In the genomic region with DNA sequence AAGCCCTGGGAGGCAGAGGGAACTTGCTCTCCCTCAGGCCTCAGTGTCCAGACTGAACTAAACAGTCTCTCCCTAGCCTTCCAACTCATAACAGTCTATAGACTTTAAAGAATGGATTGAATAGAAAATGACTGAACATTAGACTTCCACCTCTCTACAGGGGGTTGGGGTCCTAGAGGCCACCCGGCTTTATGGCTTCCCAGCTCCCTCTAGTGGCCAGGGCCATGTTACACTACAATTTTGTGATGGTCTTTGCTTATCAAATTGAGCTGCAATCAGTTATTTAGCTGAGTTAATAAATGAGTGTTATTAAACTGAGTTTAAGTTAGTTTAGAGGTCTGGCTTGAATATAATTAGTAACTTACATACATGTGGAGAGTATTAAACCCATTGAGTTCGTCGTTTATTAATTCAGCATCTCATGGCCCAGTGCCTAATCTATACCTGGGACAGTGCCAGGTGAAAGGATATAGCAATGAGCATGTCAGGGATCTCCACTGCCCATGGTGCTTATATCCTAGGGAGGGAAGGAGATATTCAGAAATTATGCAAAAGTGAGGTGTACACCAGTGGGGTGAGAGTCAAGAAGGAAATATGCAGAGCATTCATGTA, we compare ENCODE assay signal across 8 cellular contexts.
DNase-seq lines count a peak whose midpoint lies in the region; ATAC-seq and TF ChIP-seq lines count a peak whose summit lies in the region.

No MANE protein-coding gene starts in this region.

- H3K27ac ChIP-seq in DND-41 (ENCODE audit: low read length), result no peak overlapping the region
- H3K27ac ChIP-seq in heart right ventricle, result no peak overlapping the region

- no peaks in the 10 kb centered on the region for H3K4me1 Mint-ChIP-seq in activated T-cell treated with anti-CD3 and anti-CD28 coated beads, Interleukin-2, amount 50 U/mL, for 72 hours (ENCODE audit: low read depth)

- H3K9me3 ChIP-seq in DND-41 (ENCODE audit: insufficient read depth, low read length, severe bottlenecking), result no peaks in the 10 kb centered on the region
- H3K9me3 ChIP-seq in heart right ventricle, result no peaks in the 10 kb centered on the region

- H3K4me1 ChIP-seq in DND-41 (ENCODE audit: insufficient read depth, low read length) (no peaks in the 10 kb centered on the region), heart right ventricle (peaks cover 0 to 9% (median 0%) of the 10 kb centered on the region in 9 donors)

- no peak overlapping the region for H3K9ac ChIP-seq in DND-41 (ENCODE audit: low read depth, low read length)

- H3K79me2 ChIP-seq in DND-41 (ENCODE audit: insufficient read depth, low read length), result no peaks in the 10 kb centered on the region

- ATAC-seq in DND-41 (ENCODE audit: insufficient read depth, low read depth) (peak; percentile 57; the same call in 2 of the 3 replicates), heart right ventricle (peak in 4 of 8 donors; percentile 38 to 53 (median 46))
- peak; percentile 44 to 60 for ATAC-seq in activated T-cell treated with anti-CD3 and anti-CD28 coated beads, Interleukin-2, amount 50 U/mL, for 72 hours (replicated peaks in 1 of 2)

- H3K27ac Mint-ChIP-seq in activated T-cell treated with anti-CD3 and anti-CD28 coated beads, Interleukin-2, amount 50 U/mL, for 72 hours, result no peak overlapping the region

- peak; percentile 26 for DNase-seq in DND-41
- peak; percentile 77 for DNase-seq in H7
- peak; percentile 44 for DNase-seq in NOMO-1 treated with DMSO at 0.1 percent for 48 hours (lab: John Stamatoyannopoulos, UW; ENCODE audit: unreplicated experiment)
- peak; percentile 43 to 54 for DNase-seq in activated T-cell treated with anti-CD3 and anti-CD28 coated beads, Interleukin-2, amount 50 U/mL, for 72 hours
- DNase-seq in heart right ventricle, result no peak
- peak; percentile 9 to 21 (median 14) for DNase-seq in stimulated activated CD4-positive, alpha-beta T cell treated with anti-CD3 and anti-CD28 coated beads, Interleukin-1b, Interleukin-23, amount 100 ng/mL, for 24 hours (ENCODE audit: low read depth in 4 of 4, low spot score in 1 of 4)
- no peak for DNase-seq in middle frontal gyrus (ENCODE audit: extremely low spot score, low spot score)
- DNase-seq in 8988T, result no peak

- TF ChIP-seq CTCF in DND-41 (IDR thresholded peaks at IDR 0.05; ENCODE audit: borderline replicate concordance, extremely low read depth, low read length, poor library complexity, severe bottlenecking), result peak; percentile 70
- peak; percentile 68 to 87 (median 81) for TF ChIP-seq CTCF in heart right ventricle (IDR thresholded peaks at IDR 0.05)

- H3K9me3 Mint-ChIP-seq in activated T-cell treated with anti-CD3 and anti-CD28 coated beads, Interleukin-2, amount 50 U/mL, for 72 hours, result no peaks in the 10 kb centered on the region

- 24 to 36% methylated on average over 3 of the region's 3 CpGs for WGBS in heart right ventricle, 2 donors

- peaks cover 23% of the 10 kb centered on the region for H3K27me3 Mint-ChIP-seq in activated T-cell treated with anti-CD3 and anti-CD28 coated beads, Interleukin-2, amount 50 U/mL, for 72 hours (ENCODE audit: low read depth)

- H4K20me1 ChIP-seq in DND-41 (ENCODE audit: insufficient read depth, low read length), result no peaks in the 10 kb centered on the region

- H3K4me3 ChIP-seq in DND-41 (ENCODE audit: low read depth in 1 of 2, low read length in 2 of 2) (no peak overlapping the region), H7 (ENCODE audit: insufficient read depth, low read depth, low read length) (no peak overlapping the region), heart right ventricle (no peak overlapping the region)

- H3K4me3 Mint-ChIP-seq in activated T-cell treated with anti-CD3 and anti-CD28 coated beads, Interleukin-2, amount 50 U/mL, for 72 hours, result no peak overlapping the region

- H3K36me3 Mint-ChIP-seq in activated T-cell treated with anti-CD3 and anti-CD28 coated beads, Interleukin-2, amount 50 U/mL, for 72 hours (ENCODE audit: insufficient read depth in 2 of 2), result no peaks in the 10 kb centered on the region

- intact Hi-C loops in heart right ventricle (cut with DNase I), result loop anchor here in 9 of 10 donors (2.0 to 10.0 kb wide), 8 partner anchors 123 to 220 kb away; a partner anchor contains a TSS

- no peak overlapping the region for H3K4me2 ChIP-seq in DND-41 (ENCODE audit: insufficient read depth, low read length)

- H3K27me3 ChIP-seq in DND-41 (ENCODE audit: insufficient read depth, low read length, poor library complexity), result no peaks in the 10 kb centered on the region
- H3K27me3 ChIP-seq in H7 (ENCODE audit: control insufficient read depth, insufficient read depth, low read length), result no peaks in the 10 kb centered on the region
- H3K27me3 ChIP-seq in heart right ventricle, result no peaks in the 10 kb centered on the region

- H2AFZ ChIP-seq in DND-41 (ENCODE audit: low read depth, low read length), result no peak overlapping the region

- H3K36me3 ChIP-seq in DND-41 (ENCODE audit: insufficient read depth, low read length), result no peaks in the 10 kb centered on the region
- no peaks in the 10 kb centered on the region for H3K36me3 ChIP-seq in H7 (replicated peaks; ENCODE audit: control insufficient read depth, insufficient read depth, low read length)
- no peaks in the 10 kb centered on the region for H3K36me3 ChIP-seq in heart right ventricle

Comparison
In these comparisons a context has a peak if more than half of its experiments do, and no peak if none do; other contexts are left out.
1. DNase-seq: peak in DND-41 (single experiment), H7 (single experiment), NOMO-1 treated with DMSO at 0.1 percent for 48 hours (single experiment), activated T-cell treated with anti-CD3 and anti-CD28 coated beads, Interleukin-2, amount 50 U/mL, for 72 hours (2 of 2) and stimulated activated CD4-positive, alpha-beta T cell treated with anti-CD3 and anti-CD28 coated beads, Interleukin-1b, Interleukin-23, amount 100 ng/mL, for 24 hours (4 of 4); none in heart right ventricle (0 of 2), middle frontal gyrus (single experiment) and 8988T (single experiment).